In genomic region chr17:19369846-19370492, GRCh38 we compare ENCODE assay signal across 10 cellular contexts. TPM values are rescaled to one million over a fixed set of nuclear protein-coding genes. Genes with fewer than 3 reads are reported as not detected.
DNase-seq lines count a peak whose midpoint lies in the region; ATAC-seq and TF ChIP-seq lines count a peak whose summit lies in the region.
"Had no signal": no experiment of that assay in that cellular context is flagged by ENCODE, and none has a peak within 500 bp of the region (broad histone marks: within the 10 kb centered on the region; RNA-seq: fewer than 3 reads in every experiment).

No MANE protein-coding gene starts in this region.

- H3K27me3 ChIP-seq in colonic mucosa = no peaks in the 10 kb centered on the region
- H3K27me3 ChIP-seq: esophagus muscularis mucosa, Peyer's patch had no signal

- no peak overlapping the region for H3K4me3 ChIP-seq in colonic mucosa
- H3K4me3 ChIP-seq: esophagus muscularis mucosa, Peyer's patch had no signal

- peak overlapping the region; percentile 83 to 88 for H3K27ac Mint-ChIP-seq in T-cell

- no peak overlapping the region for H3K27ac ChIP-seq in colonic mucosa

- H3K27me3 Mint-ChIP-seq in T-cell = peaks cover 0 to 4% of the 10 kb centered on the region in 2 donors

- no peaks in the 10 kb centered on the region for H3K9me3 Mint-ChIP-seq in T-cell

- TF ChIP-seq CTCF in colonic mucosa (IDR thresholded peaks at IDR 0.05) = no peak

- CTCF ChIA-PET in T-cell (lab: Charles Lee) = interaction anchor here in 1 of 2 donors (1.3 kb wide), 1 partner anchor 78 kb away, joined by 3 read pairs; no protein-coding TSS in a partner anchor

- peak; percentile 46 to 91 (median 83) for ATAC-seq in T-cell (replicated peaks in 1 of 4)
- ATAC-seq in sciatic nerve = no peak

- H3K9ac ChIP-seq in colonic mucosa (ENCODE audit: low read depth in 2 of 2, low read length in 2 of 2) = no peak overlapping the region

- peak overlapping the region; percentile 51 to 73 (median 72) for H3K4me3 Mint-ChIP-seq in T-cell

- POLR2A ChIA-PET in T-cell (lab: Charles Lee) = no interaction called here

- no peaks in the 10 kb centered on the region for H3K9me3 ChIP-seq in colonic mucosa
- H3K9me3 ChIP-seq: esophagus muscularis mucosa, Peyer's patch had no signal

- intact Hi-C loops in colonic mucosa (cut with DNase I) = loop anchor here (10.0 kb wide), 1 partner anchor 395 kb away; no protein-coding TSS in a partner anchor
- intact Hi-C loops in sciatic nerve (cut with DNase I) = no loop called here

- DNase-seq in T-cell = peak in 16 of 34 experiments; percentile 15 to 43 (median 26)
- DNase-seq in colonic mucosa = peak; percentile 59
- peak; percentile 44 for DNase-seq in sciatic nerve (ENCODE audit: low spot score)
- DNase-seq in NCI-H2227 treated with DMSO at 0.1 percent for 48 hours (lab: John Stamatoyannopoulos, UW) = no peak
- no peak for DNase-seq in SW480 (ENCODE audit: low spot score)
- DNase-seq: midbrain; NCI-H1105 treated with DMSO at 0.1 percent for 48 hours; stimulated activated CD4-positive, alpha-beta T cell treated with anti-CD3 and anti-CD28 coated beads, Interleukin-4, amount 100 ng/mL, for 1 hour had no signal

- H3K4me1 Mint-ChIP-seq in T-cell = peaks cover 35 to 50% (median 38%) of the 10 kb centered on the region in 3 donors

- H3K36me3 Mint-ChIP-seq in T-cell = no peaks in the 10 kb centered on the region

- H3K4me1 ChIP-seq in colonic mucosa = no peaks in the 10 kb centered on the region

- H3K36me3 ChIP-seq in colonic mucosa = no peaks in the 10 kb centered on the region
- H3K36me3 ChIP-seq: esophagus muscularis mucosa, Peyer's patch had no signal

RNA-seq across cellular contexts. Expression of gene B9D1, which starts 7.4 kb away (rescaled TPM):
- total RNA-seq in T-cell = 1 to 10 TPM; 1.2 to 2.5 (median 2.1) TPM
- total RNA-seq in colonic mucosa = 10 to 100 TPM in 1 of 2 donors, 1 to 10 TPM in 1; 5.6 to 11.9 TPM
- 19.8 TPM for total RNA-seq in sciatic nerve

RNA-seq across cellular contexts. Expression of gene MAPK7, which starts 8.3 kb away (rescaled TPM):
- total RNA-seq in T-cell = 10 to 100 TPM; 14.6 to 29.8 (median 27.9) TPM
- 10 to 100 TPM; 36.6 to 37.9 TPM for total RNA-seq in colonic mucosa
- total RNA-seq in sciatic nerve = 28.2 TPM

RNA-seq across cellular contexts. Expression of gene MFAP4, which starts 17.0 kb away (rescaled TPM):
- total RNA-seq in T-cell (under 1 TPM in 3 of 5 donors, not detected in 2; 0.18 to 0.63 (median 0.46) TPM), colonic mucosa (10 to 100 TPM; 22.2 to 56.0 TPM), sciatic nerve (115 TPM)

RNA-seq across cellular contexts. Expression of gene RNF112, which starts 41.1 kb away (rescaled TPM):
- 1 to 10 TPM in 3 of 5 donors, under 1 TPM in 2; 0.40 to 1.8 (median 1.2) TPM for total RNA-seq in T-cell
- 1 to 10 TPM; 2.4 to 4.3 TPM for total RNA-seq in colonic mucosa
- 3.9 TPM for total RNA-seq in sciatic nerve

Comparison
In these comparisons a context has a peak if more than half of its experiments do, and no peak if none do; other contexts are left out.
1. DNase-seq: peak in colonic mucosa (single experiment) and sciatic nerve (single experiment); none in NCI-H2227 treated with DMSO at 0.1 percent for 48 hours (single experiment) and SW480 (single experiment).
2. RNA of gene MFAP4, which starts 17.0 kb away (total RNA-seq): 115 TPM in sciatic nerve (single experiment) and 22.2 to 56.0 TPM in colonic mucosa; 0.18 to 0.63 TPM in T-cell; every median in the first group is over 10 times any median in the second.